ENCODE assay signal across 17 cellular contexts in the genomic region with DNA sequence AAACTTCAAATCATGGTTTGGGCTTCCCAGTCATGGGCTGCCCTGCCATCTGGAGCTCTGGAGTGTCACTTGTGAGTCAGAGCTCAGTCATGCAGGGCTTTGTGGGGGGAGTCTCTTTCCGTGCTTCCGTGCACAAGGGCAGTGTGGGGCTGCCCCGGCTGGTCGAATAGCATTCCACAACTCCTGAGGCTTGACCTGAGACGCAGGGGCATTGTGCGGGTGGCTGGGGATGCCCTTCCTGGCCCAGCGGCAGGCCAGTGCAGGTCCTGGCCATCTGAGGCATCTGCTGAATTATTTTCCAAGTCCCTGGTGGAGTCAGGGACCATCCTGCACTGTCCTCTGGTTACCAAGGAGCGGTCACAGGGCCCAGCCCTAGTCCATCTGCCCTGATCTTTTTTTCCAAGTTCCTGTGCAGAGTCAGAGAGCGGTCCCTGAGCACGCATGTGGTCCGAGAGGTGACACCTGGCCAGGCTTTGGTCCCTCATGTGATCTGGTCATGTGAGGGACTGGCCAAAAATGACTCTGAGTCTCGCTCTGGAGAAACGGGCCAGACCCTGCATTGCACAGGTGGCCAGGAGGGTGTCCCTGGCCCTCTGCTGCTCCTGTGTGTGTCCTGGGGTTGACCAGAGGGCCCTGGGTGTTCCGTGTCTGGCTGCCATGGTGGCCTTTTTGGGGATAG.
DNase-seq lines count a peak whose midpoint lies in the region; ATAC-seq, FAIRE-seq and TF ChIP-seq lines count a peak whose summit lies in the region.
"Had no signal": no experiment of that assay in that cellular context is flagged by ENCODE, and none has a peak within 500 bp of the region (broad histone marks: within the 10 kb centered on the region; RNA-seq: fewer than 3 reads in every experiment).

No MANE protein-coding gene starts in this region.

- H3K27me3 Mint-ChIP-seq in activated naive CD8-positive, alpha-beta T cell treated with anti-CD3 and anti-CD28 coated beads for 36 hours = peaks cover 4% of the 10 kb centered on the region
- H3K27me3 Mint-ChIP-seq: natural killer cell treated with Interleukin-12 subunit alpha and Interleukin-12 subunit beta and Interleukin-15 and Interleukin-18, amount 100 ng/mL, for 72 hours had no signal

- no peak overlapping the region for H3K4me3 ChIP-seq in MG63
- no peak overlapping the region for H3K4me3 ChIP-seq in bronchial epithelial cell (ENCODE audit: low read depth, low read length)
- no peak overlapping the region for H3K4me3 ChIP-seq in thyroid gland (replicated peaks in 1 of 3)
- H3K4me3 ChIP-seq: suprapubic skin had no signal

- no peak overlapping the region for H3K27ac Mint-ChIP-seq in activated naive CD8-positive, alpha-beta T cell treated with anti-CD3 and anti-CD28 coated beads for 36 hours
- H3K27ac Mint-ChIP-seq: activated T-cell treated with anti-CD3 and anti-CD28 coated beads, Interleukin-2, amount 50 U/mL, for 72 hours; endodermal cell; natural killer cell treated with Interleukin-12 subunit alpha and Interleukin-12 subunit beta and Interleukin-15 and Interleukin-18, amount 100 ng/mL, for 72 hours had no signal

- no peaks in the 10 kb centered on the region for H3K36me3 ChIP-seq in MG63
- H3K36me3 ChIP-seq in bronchial epithelial cell (ENCODE audit: control insufficient read depth, insufficient read depth, low read length) = no peaks in the 10 kb centered on the region
- H3K36me3 ChIP-seq in thyroid gland = no peaks in the 10 kb centered on the region
- H3K36me3 ChIP-seq: suprapubic skin had no signal

- H3K9me3 Mint-ChIP-seq in activated naive CD8-positive, alpha-beta T cell treated with anti-CD3 and anti-CD28 coated beads for 36 hours = peaks cover 20% of the 10 kb centered on the region

- peak; percentile 96 for FAIRE-seq in GM18507 (lab: Jason Lieb, UNC)
- FAIRE-seq in bronchial epithelial cell (lab: Jason Lieb, UNC) = peak; percentile 100
- FAIRE-seq: TTC549 had no signal

- H3K27me3 ChIP-seq in MG63 (no peaks in the 10 kb centered on the region), bronchial epithelial cell (ENCODE audit: control insufficient read depth, insufficient read depth, low read length) (no peaks in the 10 kb centered on the region), thyroid gland (no peaks in the 10 kb centered on the region)
- H3K27me3 ChIP-seq: suprapubic skin had no signal

- DNase-seq in GM18507 (ENCODE audit: extremely low spot score, insufficient read length, low read depth) (no peak), MG63 (peak; percentile 44), bronchial epithelial cell (ENCODE audit: low read depth) (no peak), thyroid gland (peak; percentile 73 to 90), NCI-H446 treated with DMSO at 0.1 percent for 48 hours (lab: John Stamatoyannopoulos, UW) (no peak)
- DNase-seq in activated naive CD8-positive, alpha-beta T cell treated with anti-CD3 and anti-CD28 coated beads for 36 hours = no peak
- DNase-seq: activated CD4-positive, alpha-beta T cell treated with anti-CD3 and anti-CD28 coated beads, Interleukin-2, amount 50 U/mL, for 48 hours; activated T-cell treated with anti-CD3 and anti-CD28 coated beads, Interleukin-2, amount 50 U/mL, for 72 hours; cerebellar nuclear complex; endodermal cell; foreskin melanocyte; NCI-H1105 treated with DMSO at 0.1 percent for 48 hours had no signal

- intact Hi-C loops in thyroid gland (cut with DNase I) = no loop called here

- H3K4me1 Mint-ChIP-seq in activated naive CD8-positive, alpha-beta T cell treated with anti-CD3 and anti-CD28 coated beads for 36 hours = no peaks in the 10 kb centered on the region
- H3K4me1 Mint-ChIP-seq: endodermal cell had no signal

- WGBS in thyroid gland, 2 donors = 79 to 82% methylated on average over 9 to 11 of the region's 14 CpGs

- peaks cover 0 to 21% of the 10 kb centered on the region in 2 donors for H3K4me1 ChIP-seq in thyroid gland
- H3K4me1 ChIP-seq: suprapubic skin had no signal

- H3K27ac ChIP-seq in thyroid gland = peak overlapping the region in 1 of 3 donors; percentile 68
- H3K27ac ChIP-seq: C4-2B, suprapubic skin had no signal

- H3K9me3 ChIP-seq in MG63 = no peaks in the 10 kb centered on the region
- no peaks in the 10 kb centered on the region for H3K9me3 ChIP-seq in thyroid gland

- no peaks in the 10 kb centered on the region for H3K36me3 Mint-ChIP-seq in activated naive CD8-positive, alpha-beta T cell treated with anti-CD3 and anti-CD28 coated beads for 36 hours

- TF ChIP-seq CTCF in bronchial epithelial cell (IDR thresholded peaks at IDR 0.05; ENCODE audit: insufficient read depth, low read length, severe bottlenecking) (no peak), thyroid gland (IDR thresholded peaks at IDR 0.05) (no peak)

- TF ChIP-seq POLR2A in thyroid gland (IDR thresholded peaks at IDR 0.05) = no peak

- H3K4me3 Mint-ChIP-seq in activated naive CD8-positive, alpha-beta T cell treated with anti-CD3 and anti-CD28 coated beads for 36 hours = no peak overlapping the region
- H3K4me3 Mint-ChIP-seq: activated T-cell treated with anti-CD3 and anti-CD28 coated beads, Interleukin-2, amount 50 U/mL, for 72 hours; endodermal cell; natural killer cell treated with Interleukin-12 subunit alpha and Interleukin-12 subunit beta and Interleukin-15 and Interleukin-18, amount 100 ng/mL, for 72 hours had no signal

- ATAC-seq in HG03460 (IDR thresholded peaks at IDR 0.05; ENCODE audit: unreplicated experiment) = no peak
- ATAC-seq: activated T-cell treated with anti-CD3 and anti-CD28 coated beads, Interleukin-2, amount 50 U/mL, for 72 hours; natural killer cell treated with Interleukin-12 subunit alpha and Interleukin-12 subunit beta and Interleukin-15 and Interleukin-18, amount 100 ng/mL, for 72 hours had no signal

Comparison
In these comparisons a context has a peak if more than half of its experiments do, and no peak if none do; other contexts are left out.
1. DNase-seq: peak in MG63 (single experiment) and thyroid gland (2 of 2); none in GM18507 (single experiment), bronchial epithelial cell (single experiment), NCI-H446 treated with DMSO at 0.1 percent for 48 hours (single experiment) and activated naive CD8-positive, alpha-beta T cell treated with anti-CD3 and anti-CD28 coated beads for 36 hours (single experiment).